14 cellular contexts compared by ENCODE assay signal in the genomic region with DNA sequence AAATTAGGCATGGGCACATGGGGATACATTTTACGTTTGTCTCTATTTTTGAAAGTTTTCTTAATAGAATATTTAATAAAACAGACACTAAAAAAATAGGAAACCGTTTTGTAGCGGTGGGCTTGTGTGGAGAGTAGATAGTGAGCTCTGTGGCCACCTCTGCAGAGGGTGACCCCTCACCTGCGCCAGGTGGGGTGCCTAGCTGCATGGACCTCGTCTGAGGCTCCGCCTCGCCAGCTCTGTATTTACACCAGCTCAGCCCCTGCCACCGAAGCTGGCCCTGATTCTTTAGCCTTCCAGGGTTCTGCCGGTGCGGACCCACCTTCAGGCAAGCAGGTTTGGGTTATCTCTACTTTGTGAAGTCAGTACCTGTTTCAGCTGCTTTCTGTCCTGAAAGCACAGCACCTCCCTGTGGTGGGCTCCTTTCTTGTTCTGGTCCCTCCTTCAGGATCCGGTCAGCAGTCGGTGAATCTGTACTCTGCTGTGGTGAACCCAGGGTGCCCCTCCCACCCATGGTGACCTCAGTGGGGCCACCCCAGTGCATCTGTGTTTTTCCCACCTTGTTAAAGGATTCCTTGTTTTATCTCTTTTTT.
DNase-seq lines count a peak whose midpoint lies in the region; ATAC-seq and TF ChIP-seq lines count a peak whose summit lies in the region.
"Had no signal": no experiment of that assay in that cellular context is flagged by ENCODE, and none has a peak within 500 bp of the region (broad histone marks: within the 10 kb centered on the region; RNA-seq: fewer than 3 reads in every experiment).

No MANE protein-coding gene starts in this region.

- H3K27ac ChIP-seq in RWPE1, result no peak overlapping the region
- H3K27ac ChIP-seq in smooth muscle cell (ENCODE audit: low read depth), result no peak overlapping the region
- H3K27ac ChIP-seq: colonic mucosa, pancreas, SJCRH30 had no signal

- no peaks in the 10 kb centered on the region for H3K27me3 ChIP-seq in smooth muscle cell (ENCODE audit: low read depth)
- H3K27me3 ChIP-seq: colonic mucosa, pancreas, SJCRH30 had no signal

- H3K79me2 ChIP-seq in smooth muscle cell (ENCODE audit: low read depth), result peaks cover 4% of the 10 kb centered on the region

- H4K20me1 ChIP-seq in smooth muscle cell (ENCODE audit: low read depth), result peaks cover 17% of the 10 kb centered on the region

- peaks cover 29% of the 10 kb centered on the region for H3K36me3 Mint-ChIP-seq in activated naive CD4-positive, alpha-beta T cell treated with anti-CD3 and anti-CD28 coated beads for 36 hours (ENCODE audit: low read depth)
- H3K36me3 Mint-ChIP-seq in stimulated activated memory B cell treated with anti-CD40 and anti-IgM and Interleukin-4, amounts not matched to agents 10 μg/mL and 1 μg/mL and 100 μg/mL, for 72 hours, result peaks cover 69% of the 10 kb centered on the region

- 91% methylated on average over 12 of the region's 12 CpGs for WGBS in smooth muscle cell (ENCODE audit: low lambda C conversion rate)

- H3K4me1 Mint-ChIP-seq in activated naive CD4-positive, alpha-beta T cell treated with anti-CD3 and anti-CD28 coated beads for 36 hours (ENCODE audit: low read depth), result no peaks in the 10 kb centered on the region
- peaks cover 29% of the 10 kb centered on the region for H3K4me1 Mint-ChIP-seq in stimulated activated memory B cell treated with anti-CD40 and anti-IgM and Interleukin-4, amounts not matched to agents 10 μg/mL and 1 μg/mL and 100 μg/mL, for 72 hours

- no peak overlapping the region for H3K4me2 ChIP-seq in smooth muscle cell

- H3F3A ChIP-seq in smooth muscle cell (ENCODE audit: low read depth), result no peaks in the 10 kb centered on the region

- peak; percentile 36 for DNase-seq in activated naive CD4-positive, alpha-beta T cell treated with anti-CD3 and anti-CD28 coated beads for 36 hours
- DNase-seq in activated naive CD4-positive, alpha-beta T cell treated with Interleukin-2 at 50 U/mL for 16 hours, result no peak
- DNase-seq in RWPE1 (ENCODE audit: low spot score), result peak; percentile 21
- no peak for DNase-seq in fibroblast of villous mesenchyme (ENCODE audit: low read depth)
- DNase-seq in T1000 (lab: John Stamatoyannopoulos, UW), result no peak
- DNase-seq in NCI-H2196 treated with DMSO at 0.1 percent for 48 hours (lab: John Stamatoyannopoulos, UW; ENCODE audit: unreplicated experiment), result no peak
- no peak for DNase-seq in smooth muscle cell (lab: John Stamatoyannopoulos, UW; ENCODE audit: unreplicated experiment)
- DNase-seq: activated CD4-positive, alpha-beta T cell treated with anti-CD3 and anti-CD28 coated beads for 48 hours; activated naive CD4-positive, alpha-beta T cell; colonic mucosa; Kasumi-1; pancreas had no signal

- H3K9me3 ChIP-seq in smooth muscle cell (replicated peaks; ENCODE audit: low read depth), result no peaks in the 10 kb centered on the region
- H3K9me3 ChIP-seq: colonic mucosa, pancreas, SJCRH30 had no signal

- no peak overlapping the region for H3K9ac ChIP-seq in smooth muscle cell (ENCODE audit: low read depth)

- H3K27me3 Mint-ChIP-seq in activated naive CD4-positive, alpha-beta T cell treated with anti-CD3 and anti-CD28 coated beads for 36 hours (ENCODE audit: low read depth), result no peaks in the 10 kb centered on the region
- H3K27me3 Mint-ChIP-seq in stimulated activated memory B cell treated with anti-CD40 and anti-IgM and Interleukin-4, amounts not matched to agents 10 μg/mL and 1 μg/mL and 100 μg/mL, for 72 hours, result no peaks in the 10 kb centered on the region

- H3K9me3 Mint-ChIP-seq in activated naive CD4-positive, alpha-beta T cell treated with anti-CD3 and anti-CD28 coated beads for 36 hours, result peaks cover 5% of the 10 kb centered on the region
- H3K9me3 Mint-ChIP-seq in stimulated activated memory B cell treated with anti-CD40 and anti-IgM and Interleukin-4, amounts not matched to agents 10 μg/mL and 1 μg/mL and 100 μg/mL, for 72 hours, result peaks cover 7% of the 10 kb centered on the region

- H3K27ac Mint-ChIP-seq in activated naive CD4-positive, alpha-beta T cell treated with anti-CD3 and anti-CD28 coated beads for 36 hours, result no peak overlapping the region
- H3K27ac Mint-ChIP-seq in stimulated activated memory B cell treated with anti-CD40 and anti-IgM and Interleukin-4, amounts not matched to agents 10 μg/mL and 1 μg/mL and 100 μg/mL, for 72 hours, result peak overlapping the region; percentile 55

- H3K4me3 Mint-ChIP-seq in activated naive CD4-positive, alpha-beta T cell treated with anti-CD3 and anti-CD28 coated beads for 36 hours, result no peak overlapping the region
- H3K4me3 Mint-ChIP-seq in stimulated activated memory B cell treated with anti-CD40 and anti-IgM and Interleukin-4, amounts not matched to agents 10 μg/mL and 1 μg/mL and 100 μg/mL, for 72 hours, result no peak overlapping the region

- intact Hi-C loops in activated naive CD4-positive, alpha-beta T cell treated with anti-CD3 and anti-CD28 coated beads for 36 hours (cut with micrococcal nuclease), result no loop called here

- H3K4me1 ChIP-seq in smooth muscle cell (ENCODE audit: low read depth), result no peaks in the 10 kb centered on the region
- H3K4me1 ChIP-seq: colonic mucosa, pancreas, SJCRH30 had no signal

- POLR2A ChIA-PET in RWPE1 (lab: Yijun Ruan, JAX; ENCODE audit: low non-redundant PET), result no interaction called here

- H3K4me3 ChIP-seq in fibroblast of villous mesenchyme (ENCODE audit: low read depth, low read length) (no peak overlapping the region), smooth muscle cell (no peak overlapping the region)
- H3K4me3 ChIP-seq: colonic mucosa, pancreas, SJCRH30 had no signal

- peaks cover 8% of the 10 kb centered on the region for H3K36me3 ChIP-seq in smooth muscle cell (ENCODE audit: low read depth)
- H3K36me3 ChIP-seq: colonic mucosa had no signal

- ATAC-seq in stimulated activated memory B cell treated with anti-CD40 and anti-IgM and Interleukin-4, amounts not matched to agents 10 μg/mL and 1 μg/mL and 100 μg/mL, for 72 hours, result no peak

- TF ChIP-seq CTCF in RWPE1 (conservative IDR thresholded peaks at IDR 0.05; ENCODE audit: low read depth) (no peak), fibroblast of villous mesenchyme (IDR thresholded peaks at IDR 0.05; ENCODE audit: insufficient read depth, low read depth, low read length) (peak; percentile 24), smooth muscle cell (IDR thresholded peaks at IDR 0.05; ENCODE audit: borderline replicate concordance, insufficient read depth, poor library complexity, severe bottlenecking) (no peak)

- CTCF ChIA-PET in activated naive CD4-positive, alpha-beta T cell treated with anti-CD3 and anti-CD28 coated beads for 36 hours (lab: Charles Lee), result no interaction called here
- CTCF ChIA-PET in RWPE1 (lab: Yijun Ruan, JAX), result no interaction called here

- no peak overlapping the region for H2AFZ ChIP-seq in smooth muscle cell (ENCODE audit: low read depth)

Comparison
In these comparisons a context has a peak if more than half of its experiments do, and no peak if none do; other contexts are left out.
1. DNase-seq: peak in activated naive CD4-positive, alpha-beta T cell treated with anti-CD3 and anti-CD28 coated beads for 36 hours (single experiment) and RWPE1 (single experiment); none in activated naive CD4-positive, alpha-beta T cell treated with Interleukin-2 at 50 U/mL for 16 hours (single experiment), fibroblast of villous mesenchyme (single experiment), T1000 (single experiment), NCI-H2196 treated with DMSO at 0.1 percent for 48 hours (single experiment) and smooth muscle cell (single experiment).